15 cellular contexts compared by ENCODE assay signal in the genomic region with DNA sequence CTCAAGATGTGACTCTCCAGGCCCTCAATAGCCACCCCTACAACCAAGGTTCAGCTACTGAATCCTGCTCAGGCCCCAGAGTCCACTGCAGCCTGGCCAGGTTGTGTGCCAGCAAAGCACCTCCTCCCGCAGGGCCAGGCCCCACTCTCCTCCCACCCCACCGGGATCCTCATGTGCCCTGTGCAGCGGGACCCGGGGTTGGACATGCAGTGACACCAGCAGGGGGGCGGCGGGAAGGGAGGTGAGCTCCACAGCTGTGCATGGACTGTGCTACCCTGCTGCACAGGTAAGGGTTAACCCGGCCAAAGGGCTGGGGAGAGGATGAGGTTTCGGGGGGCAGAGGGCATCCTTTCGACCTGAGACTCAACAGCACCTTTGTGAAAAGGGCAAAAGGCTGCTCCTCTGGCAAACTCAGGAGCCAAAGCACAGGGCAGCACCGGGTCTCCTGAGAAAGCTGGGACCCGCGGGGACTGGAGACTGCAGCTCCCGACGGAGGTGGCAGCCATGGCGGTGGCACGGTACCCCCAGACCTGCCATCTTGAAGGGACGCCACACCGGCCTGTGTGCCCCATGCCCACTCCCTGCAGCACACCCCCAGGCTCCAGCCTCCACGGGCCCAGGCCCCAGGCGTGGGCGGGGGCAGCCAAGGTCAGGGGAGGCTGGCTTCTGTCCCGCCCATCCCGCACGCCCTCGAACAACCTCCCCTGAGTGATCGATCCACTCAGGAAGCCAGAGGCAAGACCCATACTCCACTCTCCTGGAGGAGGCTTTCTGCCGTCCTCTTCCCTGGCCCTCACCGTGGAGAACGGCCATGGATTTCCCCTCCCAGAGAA. TPM values are rescaled to one million over a fixed set of nuclear protein-coding genes. Genes with fewer than 3 reads are reported as not detected.
DNase-seq lines count a peak whose midpoint lies in the region; TF ChIP-seq lines count a peak whose summit lies in the region.
"Had no signal": no experiment of that assay in that cellular context is flagged by ENCODE, and none has a peak within 500 bp of the region (broad histone marks: within the 10 kb centered on the region; RNA-seq: fewer than 3 reads in every experiment).

No MANE protein-coding gene starts in this region.

- CTCF ChIA-PET in OCI-LY7 (lab: Charles Lee; ENCODE audit: unreplicated experiment) = no interaction called here
- CTCF ChIA-PET in PC-9 (lab: Charles Lee) = interaction anchor here (0.7 kb wide), 1 partner anchor 366 kb away, joined by 5 read pairs; no protein-coding TSS in a partner anchor

- no peak overlapping the region for H3K27ac Mint-ChIP-seq in activated T-helper 2 cell treated with anti-CD3 and anti-CD28 coated beads, Interferon-gamma antibody, Interleukin-2, Interleukin-4, amounts not matched to agents 10 μg/mL and 5 μg/mL and 100 μg/mL, durations not matched to agents 14 hours and 24 hours and 36 hours
- H3K27ac Mint-ChIP-seq: activated naive CD8-positive, alpha-beta T cell; natural killer cell; stimulated activated naive CD8-positive, alpha-beta T cell treated with anti-CD3 and anti-CD28 coated beads, Interleukin-15, Interleukin-2, amounts not matched to agents 100 ng/mL and 50 ng/mL, for 24 hours had no signal

- peaks cover 98 to 100% (median 99%) of the 10 kb centered on the region in 11 experiments for H4K20me1 ChIP-seq in BLaER1 treated with 17β-estradiol and CSF1 and Interleukin-3, amounts not matched to agents 10 nM and 100 nM
- H4K20me1 ChIP-seq in SU-DHL-6 (ENCODE audit: low read depth, low read length) (no peaks in the 10 kb centered on the region), OCI-LY7 (ENCODE audit: insufficient read depth, low read length) (no peaks in the 10 kb centered on the region), PC-9 (ENCODE audit: insufficient read depth) (peaks cover 74% of the 10 kb centered on the region)

- peak overlapping the region in 7 of 11 experiments; percentile 3 to 34 (median 25); a peak in 10 of 22 replicates for H3K9ac ChIP-seq in BLaER1 treated with 17β-estradiol and CSF1 and Interleukin-3, amounts not matched to agents 10 nM and 100 nM
- H3K9ac ChIP-seq in SU-DHL-6 (ENCODE audit: low read length) = no peak overlapping the region
- H3K9ac ChIP-seq in skeletal muscle satellite cell (ENCODE audit: low read depth, low read length) = no peak overlapping the region

- H3K4me2 ChIP-seq in BLaER1 treated with 17β-estradiol and CSF1 and Interleukin-3, amounts not matched to agents 10 nM and 100 nM = peak overlapping the region; percentile 96 to 100 (median 99)
- H3K4me2 ChIP-seq in SU-DHL-6 (ENCODE audit: low read depth, low read length, poor library complexity, severe bottlenecking) (no peak overlapping the region), skeletal muscle satellite cell (ENCODE audit: low read length) (peak overlapping the region; percentile 34), OCI-LY7 (ENCODE audit: low read length) (no peak overlapping the region), PC-9 (no peak overlapping the region)

- no peak overlapping the region for H3K4me3 Mint-ChIP-seq in activated T-helper 2 cell treated with anti-CD3 and anti-CD28 coated beads, Interferon-gamma antibody, Interleukin-2, Interleukin-4, amounts not matched to agents 10 μg/mL and 5 μg/mL and 100 μg/mL, durations not matched to agents 14 hours and 24 hours and 36 hours (ENCODE audit: low read depth)
- H3K4me3 Mint-ChIP-seq: activated naive CD8-positive, alpha-beta T cell; natural killer cell; stimulated activated naive CD8-positive, alpha-beta T cell treated with anti-CD3 and anti-CD28 coated beads, Interleukin-15, Interleukin-2, amounts not matched to agents 100 ng/mL and 50 ng/mL, for 24 hours had no signal

- no peak for TF ChIP-seq CTCF in SU-DHL-6 (IDR thresholded peaks at IDR 0.05; ENCODE audit: insufficient read depth, low read length, poor library complexity, severe bottlenecking)
- no peak for TF ChIP-seq CTCF in right atrium auricular region (IDR thresholded peaks at IDR 0.05)
- no peak for TF ChIP-seq CTCF in OCI-LY7 (conservative IDR thresholded peaks at IDR 0.05; ENCODE audit: low read length)
- TF ChIP-seq CTCF in PC-9 (conservative IDR thresholded peaks at IDR 0.05) = no peak

- POLR2A ChIA-PET in OCI-LY7 (lab: Charles Lee) = interaction anchor here (0.6 kb wide), 1 partner anchor 20 kb away, joined by 3 read pairs; no protein-coding TSS in a partner anchor
- POLR2A ChIA-PET in PC-9 (lab: Charles Lee; ENCODE audit: unreplicated experiment) = no interaction called here

- BruUV-seq in OCI-LY7 (replicated peaks; lab: Mats Ljungman, UMichigan) (no TSS peak), PC-9 (replicated peaks; lab: Mats Ljungman, UMichigan) (no TSS peak)

- H3K9me3 ChIP-seq in BLaER1 treated with 17β-estradiol and CSF1 and Interleukin-3, amounts not matched to agents 10 nM and 100 nM (replicated peaks in 1 of 11) = no peaks in the 10 kb centered on the region
- H3K9me3 ChIP-seq in SU-DHL-6 (ENCODE audit: insufficient read depth, low read length) = no peaks in the 10 kb centered on the region
- no peaks in the 10 kb centered on the region for H3K9me3 ChIP-seq in right atrium auricular region
- H3K9me3 ChIP-seq in skeletal muscle satellite cell (replicated peaks; ENCODE audit: low read length) = no peaks in the 10 kb centered on the region
- H3K9me3 ChIP-seq in OCI-LY7 (ENCODE audit: low read length) = no peaks in the 10 kb centered on the region
- no peaks in the 10 kb centered on the region for H3K9me3 ChIP-seq in PC-9 (ENCODE audit: insufficient read depth, low read depth)
- H3K9me3 ChIP-seq: SJCRH30 had no signal

- peak overlapping the region in 1 of 11 experiments; percentile 14; a peak in 2 of 22 replicates for H3K27ac ChIP-seq in BLaER1 treated with 17β-estradiol and CSF1 and Interleukin-3, amounts not matched to agents 10 nM and 100 nM
- peak overlapping the region; percentile 45 for H3K27ac ChIP-seq in SU-DHL-6 (ENCODE audit: low read depth, low read length)
- H3K27ac ChIP-seq in right atrium auricular region = peak overlapping the region; percentile 91 to 93
- no peak overlapping the region for H3K27ac ChIP-seq in OCI-LY7 (ENCODE audit: low read depth, low read length, poor library complexity, severe bottlenecking)
- H3K27ac ChIP-seq in PC-9 = no peak overlapping the region
- H3K27ac ChIP-seq: SJCRH30 had no signal

- H2AFZ ChIP-seq in SU-DHL-6 (ENCODE audit: low read depth, low read length, severe bottlenecking) (no peak overlapping the region), OCI-LY7 (ENCODE audit: low read length) (no peak overlapping the region), PC-9 (no peak overlapping the region)

- peaks cover 0 to 25% (median 0%) of the 10 kb centered on the region in 11 experiments; a peak in 7 of 22 replicates for H3K36me3 ChIP-seq in BLaER1 treated with 17β-estradiol and CSF1 and Interleukin-3, amounts not matched to agents 10 nM and 100 nM
- no peaks in the 10 kb centered on the region for H3K36me3 ChIP-seq in SU-DHL-6 (ENCODE audit: low read length)
- H3K36me3 ChIP-seq in right atrium auricular region = no peaks in the 10 kb centered on the region
- H3K36me3 ChIP-seq in skeletal muscle satellite cell (ENCODE audit: insufficient read depth, low read length) = peaks cover 25% of the 10 kb centered on the region
- H3K36me3 ChIP-seq in OCI-LY7 (ENCODE audit: insufficient read depth, low read length) = no peaks in the 10 kb centered on the region
- peaks cover 12% of the 10 kb centered on the region; the same call in 1 of the 2 replicates for H3K36me3 ChIP-seq in PC-9 (ENCODE audit: low read depth)

- H3K9me3 Mint-ChIP-seq in activated T-helper 2 cell treated with anti-CD3 and anti-CD28 coated beads, Interferon-gamma antibody, Interleukin-2, Interleukin-4, amounts not matched to agents 10 μg/mL and 5 μg/mL and 100 μg/mL, durations not matched to agents 14 hours and 24 hours and 36 hours = no peaks in the 10 kb centered on the region
- H3K9me3 Mint-ChIP-seq: natural killer cell; stimulated activated naive CD8-positive, alpha-beta T cell treated with anti-CD3 and anti-CD28 coated beads, Interleukin-15, Interleukin-2, amounts not matched to agents 100 ng/mL and 50 ng/mL, for 24 hours had no signal

- H3F3A ChIP-seq in SU-DHL-6 (ENCODE audit: insufficient read depth) (peaks cover 5% of the 10 kb centered on the region), PC-9 (ENCODE audit: insufficient read depth, low read depth) (peaks cover 63% of the 10 kb centered on the region)

- no peaks in the 10 kb centered on the region for H3K27me3 ChIP-seq in BLaER1 treated with 17β-estradiol and CSF1 and Interleukin-3, amounts not matched to agents 10 nM and 100 nM
- H3K27me3 ChIP-seq in SU-DHL-6 (ENCODE audit: low read length) (no peaks in the 10 kb centered on the region), right atrium auricular region (no peaks in the 10 kb centered on the region), skeletal muscle satellite cell (ENCODE audit: control insufficient read depth, insufficient read depth, low read length) (no peaks in the 10 kb centered on the region), PC-9 (ENCODE audit: insufficient read depth, low read depth) (no peaks in the 10 kb centered on the region)
- H3K27me3 ChIP-seq: SJCRH30 had no signal

- intact Hi-C loops in activated T-helper 2 cell treated with anti-CD3 and anti-CD28 coated beads, Interferon-gamma antibody, Interleukin-2, Interleukin-4, amounts not matched to agents 10 μg/mL and 5 μg/mL and 100 μg/mL, durations not matched to agents 14 hours and 24 hours and 36 hours (cut with micrococcal nuclease) = no loop called here
- intact Hi-C loops in OCI-LY7 (cut with micrococcal nuclease; ENCODE audit: unreplicated experiment) (no loop called here), PC-9 (cut with micrococcal nuclease; ENCODE audit: unreplicated experiment) (no loop called here)

- peaks cover 96 to 100% (median 98%) of the 10 kb centered on the region in 10 experiments for H3K4me1 ChIP-seq in BLaER1 treated with 17β-estradiol and CSF1 and Interleukin-3, amounts not matched to agents 10 nM and 100 nM
- H3K4me1 ChIP-seq in right atrium auricular region (peaks cover 0 to 92% of the 10 kb centered on the region in 2 donors), skeletal muscle satellite cell (ENCODE audit: control insufficient read depth, insufficient read depth, low read length) (peaks cover 71% of the 10 kb centered on the region), OCI-LY7 (ENCODE audit: insufficient read depth, low read length, poor library complexity, severe bottlenecking) (peaks cover 76% of the 10 kb centered on the region), PC-9 (replicated peaks; ENCODE audit: insufficient read depth) (peaks cover 74% of the 10 kb centered on the region)

- peaks cover 12% of the 10 kb centered on the region for H3K27me3 Mint-ChIP-seq in activated T-helper 2 cell treated with anti-CD3 and anti-CD28 coated beads, Interferon-gamma antibody, Interleukin-2, Interleukin-4, amounts not matched to agents 10 μg/mL and 5 μg/mL and 100 μg/mL, durations not matched to agents 14 hours and 24 hours and 36 hours (ENCODE audit: low read depth)
- H3K27me3 Mint-ChIP-seq: activated naive CD8-positive, alpha-beta T cell had no signal

- H3K9me2 ChIP-seq in SU-DHL-6 (replicated peaks; ENCODE audit: insufficient read depth, low read length) (no peaks in the 10 kb centered on the region), OCI-LY7 (ENCODE audit: insufficient read depth, low read length) (no peaks in the 10 kb centered on the region), PC-9 (ENCODE audit: insufficient read depth) (no peaks in the 10 kb centered on the region)

- no peak for DNase-seq in right atrium auricular region (ENCODE audit: low spot score)
- no peak for DNase-seq in activated T-helper 2 cell treated with anti-CD3 and anti-CD28 coated beads, Interferon-gamma antibody, Interleukin-2, Interleukin-4, amounts not matched to agents 10 μg/mL and 5 μg/mL and 100 μg/mL, durations not matched to agents 14 hours and 24 hours and 36 hours (ENCODE audit: low spot score)
- DNase-seq in OCI-LY7 (ENCODE audit: low spot score) = no peak
- DNase-seq in NCI-H1417 treated with DMSO at 0.1 percent for 48 hours (lab: John Stamatoyannopoulos, UW) = no peak
- DNase-seq in PC-9 = no peak
- DNase-seq: DMS79, natural killer cell, NCI-H2029 treated with DMSO at 0.1 percent for 48 hours, NCI-H774, SJCRH30 had no signal

- H3K4me1 Mint-ChIP-seq in activated T-helper 2 cell treated with anti-CD3 and anti-CD28 coated beads, Interferon-gamma antibody, Interleukin-2, Interleukin-4, amounts not matched to agents 10 μg/mL and 5 μg/mL and 100 μg/mL, durations not matched to agents 14 hours and 24 hours and 36 hours (ENCODE audit: low read depth) = no peaks in the 10 kb centered on the region

- no peaks in the 10 kb centered on the region for H3K36me3 Mint-ChIP-seq in activated T-helper 2 cell treated with anti-CD3 and anti-CD28 coated beads, Interferon-gamma antibody, Interleukin-2, Interleukin-4, amounts not matched to agents 10 μg/mL and 5 μg/mL and 100 μg/mL, durations not matched to agents 14 hours and 24 hours and 36 hours (ENCODE audit: low read depth)
- H3K36me3 Mint-ChIP-seq: activated naive CD8-positive, alpha-beta T cell; natural killer cell had no signal

- no peak overlapping the region; a peak in 2 of 20 replicates for H3K4me3 ChIP-seq in BLaER1 treated with 17β-estradiol and CSF1 and Interleukin-3, amounts not matched to agents 10 nM and 100 nM
- no peak overlapping the region for H3K4me3 ChIP-seq in SU-DHL-6 (ENCODE audit: insufficient read depth, low read length, poor library complexity, severe bottlenecking)
- H3K4me3 ChIP-seq in right atrium auricular region = no peak overlapping the region
- no peak overlapping the region for H3K4me3 ChIP-seq in skeletal muscle satellite cell (ENCODE audit: low read length)
- no peak overlapping the region for H3K4me3 ChIP-seq in OCI-LY7 (ENCODE audit: low read depth, low read length, poor library complexity, severe bottlenecking)
- H3K4me3 ChIP-seq in PC-9 = no peak overlapping the region
- H3K4me3 ChIP-seq: SJCRH30 had no signal

- H3K79me2 ChIP-seq in SU-DHL-6 (ENCODE audit: insufficient read depth, low read length) (no peaks in the 10 kb centered on the region; the same call in 1 of the 2 replicates), OCI-LY7 (ENCODE audit: insufficient read depth, low read depth, low read length) (no peaks in the 10 kb centered on the region), PC-9 (ENCODE audit: low read depth) (peaks cover 85% of the 10 kb centered on the region)

RNA-seq across cellular contexts. Expression of a gene that starts 10.6 kb away (rescaled TPM):
- total RNA-seq in right atrium auricular region = 10 to 100 TPM; 60.3 to 92.8 TPM
- total RNA-seq in skeletal muscle satellite cell (2012; rRNA removed) = 70.6 and 76.0 TPM in 2 replicates
- total RNA-seq in activated T-helper 2 cell treated with anti-CD3 and anti-CD28 coated beads, Interferon-gamma antibody, Interleukin-2, Interleukin-4, amounts not matched to agents 10 μg/mL and 5 μg/mL and 100 μg/mL, durations not matched to agents 14 hours and 24 hours and 36 hours = 9.8 and 11.1 TPM in 2 replicates
- total RNA-seq in OCI-LY7 (2014; rRNA removed; shearing (Covaris generic)) = 10.7 and 13.6 TPM in 2 replicates
- 38.9 and 39.2 TPM in 2 replicates for total RNA-seq in OCI-LY7 (2022)
- total RNA-seq in PC-9 (2021) = 250 and 260 TPM in 2 replicates

RNA-seq across cellular contexts. Expression of a gene that starts 26.7 kb away (rescaled TPM):
- total RNA-seq in right atrium auricular region (1 to 10 TPM; 3.7 to 4.0 TPM), OCI-LY7 (2022) (18.6 and 19.7 TPM in 2 replicates), PC-9 (2021) (5.5 and 10.0 TPM in 2 replicates)
- 3.1 and 3.8 TPM in 2 replicates for total RNA-seq in skeletal muscle satellite cell (2012; rRNA removed)
- total RNA-seq in activated T-helper 2 cell treated with anti-CD3 and anti-CD28 coated beads, Interferon-gamma antibody, Interleukin-2, Interleukin-4, amounts not matched to agents 10 μg/mL and 5 μg/mL and 100 μg/mL, durations not matched to agents 14 hours and 24 hours and 36 hours = 19.0 and 20.9 TPM in 2 replicates
- 12.0 and 13.0 TPM in 2 replicates for total RNA-seq in OCI-LY7 (2014; rRNA removed; shearing (Covaris generic))

RNA-seq across cellular contexts. Expression of a gene that starts 29.9 kb away (rescaled TPM):
- total RNA-seq in right atrium auricular region (1 to 10 TPM in 1 of 2 donors, under 1 TPM in 1; 0.85 to 1.0 TPM), OCI-LY7 (2022) (38.1 and 45.0 TPM in 2 replicates), PC-9 (2021) (12.1 and 14.3 TPM in 2 replicates)
- total RNA-seq in skeletal muscle satellite cell (2012; rRNA removed) = 0.44 and 1.0 TPM in 2 replicates
- total RNA-seq in activated T-helper 2 cell treated with anti-CD3 and anti-CD28 coated beads, Interferon-gamma antibody, Interleukin-2, Interleukin-4, amounts not matched to agents 10 μg/mL and 5 μg/mL and 100 μg/mL, durations not matched to agents 14 hours and 24 hours and 36 hours = 2.3 and 2.7 TPM in 2 replicates
- 25.0 and 31.6 TPM in 2 replicates for total RNA-seq in OCI-LY7 (2014; rRNA removed; shearing (Covaris generic))

RNA-seq across cellular contexts. Expression of a gene that starts 35.4 kb away (rescaled TPM):
- total RNA-seq in right atrium auricular region (10 to 100 TPM in 1 of 2 donors, 1 to 10 TPM in 1; 5.0 to 13.0 TPM), OCI-LY7 (2022) (84.9 and 90.1 TPM in 2 replicates), PC-9 (2021) (48.5 and 61.1 TPM in 2 replicates)
- total RNA-seq in skeletal muscle satellite cell (2012; rRNA removed) = 36.5 and 52.4 TPM in 2 replicates
- total RNA-seq in activated T-helper 2 cell treated with anti-CD3 and anti-CD28 coated beads, Interferon-gamma antibody, Interleukin-2, Interleukin-4, amounts not matched to agents 10 μg/mL and 5 μg/mL and 100 μg/mL, durations not matched to agents 14 hours and 24 hours and 36 hours = 16.3 and 17.6 TPM in 2 replicates
- 90.8 and 93.6 TPM in 2 replicates for total RNA-seq in OCI-LY7 (2014; rRNA removed; shearing (Covaris generic))

RNA-seq across cellular contexts. Expression of a gene that starts 45.8 kb away (rescaled TPM):
- total RNA-seq in right atrium auricular region (1 to 10 TPM; 6.7 to 9.1 TPM), OCI-LY7 (2022) (74.6 and 74.9 TPM in 2 replicates), PC-9 (2021) (80.5 and 101 TPM in 2 replicates)
- total RNA-seq in skeletal muscle satellite cell (2012; rRNA removed) = 15.3 and 19.8 TPM in 2 replicates
- total RNA-seq in activated T-helper 2 cell treated with anti-CD3 and anti-CD28 coated beads, Interferon-gamma antibody, Interleukin-2, Interleukin-4, amounts not matched to agents 10 μg/mL and 5 μg/mL and 100 μg/mL, durations not matched to agents 14 hours and 24 hours and 36 hours = 60.0 and 62.9 TPM in 2 replicates
- 47.4 and 49.4 TPM in 2 replicates for total RNA-seq in OCI-LY7 (2014; rRNA removed; shearing (Covaris generic))

Comparison
In these comparisons a context has a peak if more than half of its experiments do, and no peak if none do; other contexts are left out.
1. H3K27ac ChIP-seq: peak in SU-DHL-6 (single experiment) and right atrium auricular region (2 of 2); none in OCI-LY7 (single experiment) and PC-9 (single experiment).
2. H3K4me2 ChIP-seq: peak in BLaER1 treated with 17β-estradiol and CSF1 and Interleukin-3, amounts not matched to agents 10 nM and 100 nM (11 of 11) and skeletal muscle satellite cell (single experiment); none in SU-DHL-6 (single experiment), OCI-LY7 (single experiment) and PC-9 (single experiment).
3. H3K9ac ChIP-seq: peak in BLaER1 treated with 17β-estradiol and CSF1 and Interleukin-3, amounts not matched to agents 10 nM and 100 nM (7 of 11); none in SU-DHL-6 (single experiment) and skeletal muscle satellite cell (single experiment).